Comparison of ENCODE assay signal across 10 cellular contexts in the genomic region with DNA sequence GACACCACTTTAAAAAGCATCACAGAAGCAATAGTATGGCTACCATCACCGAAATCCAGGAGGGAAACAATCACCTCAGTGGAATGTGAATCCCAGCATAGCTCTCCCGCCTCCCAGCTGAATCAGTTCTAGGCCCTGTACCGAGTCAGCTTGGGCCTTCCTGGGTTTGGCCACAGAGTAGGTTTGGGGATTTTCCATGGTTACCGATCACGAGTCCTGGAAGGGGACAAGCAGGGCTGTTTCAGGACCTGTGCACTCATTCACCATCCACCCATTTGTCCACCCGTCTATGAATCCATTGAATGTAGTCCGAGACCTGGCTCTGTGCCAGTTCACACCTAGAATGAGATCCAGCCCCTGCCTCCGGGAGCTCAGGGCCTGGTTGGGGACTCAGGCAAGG.
DNase-seq lines count a peak whose midpoint lies in the region; ATAC-seq and TF ChIP-seq lines count a peak whose summit lies in the region.
"Had no signal": no experiment of that assay in that cellular context is flagged by ENCODE, and none has a peak within 500 bp of the region (broad histone marks: within the 10 kb centered on the region; RNA-seq: fewer than 3 reads in every experiment).

No MANE protein-coding gene starts in this region.

- H3K36me3 ChIP-seq in esophagus muscularis mucosa (peaks cover 55 to 100% (median 95%) of the 10 kb centered on the region in 4 donors), left lung (peaks cover 0 to 67% of the 10 kb centered on the region in 2 donors)

- no peak for ATAC-seq in left lung
- ATAC-seq in HG03571 (IDR thresholded peaks at IDR 0.05; ENCODE audit: unreplicated experiment): no peak

- DNase-seq in GM04503 (ENCODE audit: low read depth) (peak; percentile 66), RPMI7951 (ENCODE audit: low read depth) (peak; percentile 82), esophagus muscularis mucosa (ENCODE audit: extremely low spot score) (no peak), stromal cell of bone marrow (ENCODE audit: low read depth) (peak; percentile 68), left lung (no peak), lower leg skin (ENCODE audit: low spot score in 2 of 2) (no peak)
- DNase-seq: Kasumi-1, Peyer's patch had no signal

- TF ChIP-seq POLR2A in esophagus muscularis mucosa (IDR thresholded peaks at IDR 0.05; ENCODE audit: low read depth): no peak
- TF ChIP-seq POLR2A in lower leg skin (IDR thresholded peaks at IDR 0.05): no peak

- peak overlapping the region; percentile 39 to 53 (median 46) for H3K27ac ChIP-seq in esophagus muscularis mucosa (replicated peaks in 1 of 4)
- H3K27ac ChIP-seq in left lung: no peak overlapping the region
- H3K27ac ChIP-seq: Peyer's patch had no signal

- H3K9me3 ChIP-seq in esophagus muscularis mucosa (no peaks in the 10 kb centered on the region), left lung (no peaks in the 10 kb centered on the region)
- H3K9me3 ChIP-seq: Peyer's patch, suprapubic skin had no signal

- H3K27me3 ChIP-seq in esophagus muscularis mucosa (no peaks in the 10 kb centered on the region), left lung (no peaks in the 10 kb centered on the region)
- H3K27me3 ChIP-seq: Peyer's patch, suprapubic skin had no signal

- no peak overlapping the region for H3K4me3 ChIP-seq in esophagus muscularis mucosa
- H3K4me3 ChIP-seq in left lung: no peak overlapping the region
- H3K4me3 ChIP-seq in lower leg skin (ENCODE audit: low read depth, poor library complexity, severe bottlenecking): no peak overlapping the region
- H3K4me3 ChIP-seq: Peyer's patch, suprapubic skin had no signal

- 57% methylated on average over 8 of the region's 8 CpGs for WGBS in esophagus muscularis mucosa
- 67 to 75% methylated on average over 8 of the region's 8 CpGs for WGBS in lower leg skin, 2 donors

- H3K4me1 ChIP-seq in esophagus muscularis mucosa: peaks cover 14 to 37% (median 19%) of the 10 kb centered on the region in 4 donors
- peaks cover 0 to 66% of the 10 kb centered on the region in 2 donors for H3K4me1 ChIP-seq in left lung

- TF ChIP-seq CTCF in esophagus muscularis mucosa (IDR thresholded peaks at IDR 0.05): no peak
- TF ChIP-seq CTCF in left lung (IDR thresholded peaks at IDR 0.05): no peak
- TF ChIP-seq CTCF in lower leg skin (IDR thresholded peaks at IDR 0.05): no peak

- TF ChIP-seq EP300 in esophagus muscularis mucosa (IDR thresholded peaks at IDR 0.05): no peak

- intact Hi-C loops in esophagus muscularis mucosa (cut with DNase I): no loop called here
- intact Hi-C loops in left lung (cut with DNase I): no loop called here
- intact Hi-C loops in lower leg skin (cut with DNase I; ENCODE audit: low total_unique reads): no loop called here

Comparison
In these comparisons a context has a peak if more than half of its experiments do, and no peak if none do; other contexts are left out.
1. DNase-seq: peak in GM04503 (single experiment), RPMI7951 (single experiment) and stromal cell of bone marrow (single experiment); none in esophagus muscularis mucosa (single experiment), left lung (0 of 2) and lower leg skin (0 of 2).
2. H3K27ac ChIP-seq: peak in esophagus muscularis mucosa (4 of 4); none in left lung (0 of 2).